ENCODE assay signal across 13 cellular contexts in the genomic region with DNA sequence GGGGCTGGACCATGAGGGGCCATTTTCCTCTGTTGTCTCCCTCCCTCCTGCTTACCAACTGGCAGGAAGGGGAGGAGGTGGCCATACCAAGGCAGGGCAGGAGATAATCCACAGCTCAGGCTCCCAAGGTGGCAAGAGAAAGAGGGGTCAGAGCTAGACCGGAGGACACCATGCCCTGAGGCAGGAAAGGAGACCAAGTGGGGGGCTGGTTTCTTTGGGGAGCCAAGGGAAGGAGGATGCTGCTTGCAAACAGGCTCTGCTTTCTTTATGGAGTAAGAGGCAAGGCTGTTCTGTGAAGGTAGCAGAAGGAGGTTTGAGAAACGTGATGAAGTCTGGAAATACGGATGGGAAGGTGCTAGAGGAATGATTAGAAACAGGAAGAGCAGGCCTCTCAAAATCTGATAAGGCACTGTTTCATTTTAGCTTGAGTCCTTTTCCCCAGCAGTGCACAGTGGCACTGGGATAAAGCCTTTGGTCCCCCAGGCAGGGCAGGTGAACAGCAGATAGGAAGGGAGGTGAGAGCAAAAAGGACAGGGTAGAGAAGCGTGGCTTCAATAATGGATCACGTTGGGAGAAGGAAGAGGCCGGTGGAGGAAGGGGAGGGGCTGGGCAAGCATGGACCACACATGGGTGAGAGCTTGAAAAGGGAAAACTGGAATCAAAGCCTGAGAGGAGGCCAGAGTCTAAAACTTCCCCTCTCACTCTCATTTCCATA. TPM values are rescaled to one million over a fixed set of nuclear protein-coding genes. Genes with fewer than 3 reads are reported as not detected.
DNase-seq lines count a peak whose midpoint lies in the region; ATAC-seq and TF ChIP-seq lines count a peak whose summit lies in the region.
"Had no signal": no experiment of that assay in that cellular context is flagged by ENCODE, and none has a peak within 500 bp of the region (broad histone marks: within the 10 kb centered on the region; RNA-seq: fewer than 3 reads in every experiment).

No MANE protein-coding gene starts in this region.

- H3K9me3 Mint-ChIP-seq in endothelial cell (ENCODE audit: unreplicated experiment) = no peaks in the 10 kb centered on the region
- no peaks in the 10 kb centered on the region for H3K9me3 Mint-ChIP-seq in osteocyte (ENCODE audit: unreplicated experiment)
- peaks cover 11% of the 10 kb centered on the region for H3K9me3 Mint-ChIP-seq in activated T-helper 17 cell treated with anti-CD3 and anti-CD28 coated beads, Interleukin-2, amount 50 U/mL, for 72 hours
- H3K9me3 Mint-ChIP-seq: GM23338 had no signal

- TF ChIP-seq CTCF in endothelial cell (IDR thresholded peaks at IDR 0.05; ENCODE audit: unreplicated experiment) (no peak), osteocyte (IDR thresholded peaks at IDR 0.05) (no peak)

- ATAC-seq in activated T-helper 17 cell treated with anti-CD3 and anti-CD28 coated beads, Interleukin-2, amount 50 U/mL, for 72 hours (replicated peaks) = no peak
- no peak for ATAC-seq in GM18909 (IDR thresholded peaks at IDR 0.05; ENCODE audit: poor library complexity, unreplicated experiment)
- ATAC-seq: GM23338 had no signal

- H3K4me1 Mint-ChIP-seq in endothelial cell (ENCODE audit: unreplicated experiment) = peaks cover 24% of the 10 kb centered on the region
- H3K4me1 Mint-ChIP-seq in osteocyte (ENCODE audit: unreplicated experiment) = no peaks in the 10 kb centered on the region
- no peaks in the 10 kb centered on the region for H3K4me1 Mint-ChIP-seq in activated T-helper 17 cell treated with anti-CD3 and anti-CD28 coated beads, Interleukin-2, amount 50 U/mL, for 72 hours
- H3K4me1 Mint-ChIP-seq: CD4-positive, alpha-beta memory T cell had no signal

- H3K36me3 Mint-ChIP-seq in endothelial cell (ENCODE audit: low read depth, unreplicated experiment) = no peaks in the 10 kb centered on the region
- H3K36me3 Mint-ChIP-seq in osteocyte (ENCODE audit: unreplicated experiment) = no peaks in the 10 kb centered on the region
- no peaks in the 10 kb centered on the region for H3K36me3 Mint-ChIP-seq in activated T-helper 17 cell treated with anti-CD3 and anti-CD28 coated beads, Interleukin-2, amount 50 U/mL, for 72 hours (ENCODE audit: low read depth)
- H3K36me3 Mint-ChIP-seq: CD4-positive, alpha-beta memory T cell had no signal

- no peak overlapping the region for H3K4me3 Mint-ChIP-seq in endothelial cell (ENCODE audit: unreplicated experiment)
- no peak overlapping the region for H3K4me3 Mint-ChIP-seq in osteocyte (ENCODE audit: unreplicated experiment)
- no peak overlapping the region for H3K4me3 Mint-ChIP-seq in activated T-helper 17 cell treated with anti-CD3 and anti-CD28 coated beads, Interleukin-2, amount 50 U/mL, for 72 hours
- H3K4me3 Mint-ChIP-seq: CD4-positive, alpha-beta memory T cell; GM23338 had no signal

- H3K27ac Mint-ChIP-seq in endothelial cell (ENCODE audit: unreplicated experiment) (peak overlapping the region; percentile 19), osteocyte (ENCODE audit: unreplicated experiment) (no peak overlapping the region)
- H3K27ac Mint-ChIP-seq in activated T-helper 17 cell treated with anti-CD3 and anti-CD28 coated beads, Interleukin-2, amount 50 U/mL, for 72 hours = no peak overlapping the region
- H3K27ac Mint-ChIP-seq: CD4-positive, alpha-beta memory T cell; GM23338 had no signal

- H3K27me3 Mint-ChIP-seq in endothelial cell (ENCODE audit: unreplicated experiment) (peaks cover 4% of the 10 kb centered on the region), osteocyte (ENCODE audit: unreplicated experiment) (peaks cover 36% of the 10 kb centered on the region)
- H3K27me3 Mint-ChIP-seq in activated T-helper 17 cell treated with anti-CD3 and anti-CD28 coated beads, Interleukin-2, amount 50 U/mL, for 72 hours = peaks cover 12% of the 10 kb centered on the region

- DNase-seq in ecto neural progenitor cell (ENCODE audit: low spot score) = peak; percentile 3
- no peak for DNase-seq in endothelial cell (ENCODE audit: low spot score)
- DNase-seq in osteocyte (ENCODE audit: extremely low spot score, unreplicated experiment) = peak; percentile 62
- DNase-seq in NCI-H226 = no peak
- DNase-seq: C1 segment of cervical spinal cord; Calu3; CD4-positive, alpha-beta memory T cell; COR-L47; DMS153; DND-41 had no signal

RNA-seq across cellular contexts. Expression of a gene that starts 44.2 kb away (rescaled TPM):
- 74.8 TPM for total RNA-seq in endothelial cell (ENCODE audit: unreplicated experiment)
- 149 TPM in 2 replicates for total RNA-seq in osteocyte
- total RNA-seq in activated T-helper 17 cell treated with anti-CD3 and anti-CD28 coated beads, Interleukin-2, amount 50 U/mL, for 72 hours = 10 to 100 TPM; 49.7 to 53.6 TPM

Comparison
In these comparisons a context has a peak if more than half of its experiments do, and no peak if none do; other contexts are left out.
1. DNase-seq: peak in ecto neural progenitor cell (single experiment) and osteocyte (single experiment); none in endothelial cell (single experiment) and NCI-H226 (single experiment).